In the genomic region with DNA sequence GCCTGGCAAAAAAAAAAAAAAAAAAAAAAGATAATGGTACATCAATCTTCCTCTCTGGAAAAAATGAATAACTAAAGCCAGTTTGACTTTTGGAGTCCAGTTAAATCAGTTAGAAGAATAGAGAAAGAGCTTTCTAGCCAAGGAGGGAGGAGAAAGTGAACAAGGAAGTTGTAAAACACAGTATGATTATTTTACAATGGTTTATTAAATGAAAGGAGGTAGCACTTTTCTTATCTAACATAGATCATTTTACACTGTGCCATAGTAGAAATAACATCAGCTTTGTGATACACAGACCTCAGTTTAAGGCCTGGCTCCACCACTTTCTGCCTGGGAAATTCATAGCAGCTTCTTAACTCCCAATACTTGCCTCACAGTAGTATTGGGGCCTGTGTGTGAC, we compare ENCODE assay signal across 26 cellular contexts. TPM values are rescaled to one million over a fixed set of nuclear protein-coding genes. Genes with fewer than 3 reads are reported as not detected.
"Had no signal": no experiment of that assay in that cellular context is flagged by ENCODE, and none has a peak within 500 bp of the region (broad histone marks: within the 10 kb centered on the region; RNA-seq: fewer than 3 reads in every experiment).

No MANE protein-coding gene starts in this region.

- DNase-seq: heart left ventricle; islet precursor cell; left lung; lower lobe of right lung; mammary epithelial cell; mesendoderm; naive thymus-derived CD8-positive, alpha-beta T cell; occipital lobe; right lobe of liver; stimulated activated CD4-positive, alpha-beta T cell treated with anti-CD3 and anti-CD28 coated beads, Interleukin-12 subunit alpha, Interleukin-12 subunit beta, amount 100 ng/mL, for 4 hours; stimulated activated CD4-positive, alpha-beta T cell treated with anti-CD3 and anti-CD28 coated beads, Interleukin-15, amount 100 ng/mL, for 24 hours; stimulated activated CD4-positive, alpha-beta T cell treated with anti-CD3 and anti-CD28 coated beads, Interleukin-2, amount 100 ng/mL, for 24 hours; stimulated activated CD4-positive, alpha-beta T cell treated with anti-CD3 and anti-CD28 coated beads, Interleukin-4, amount 100 ng/mL, for 1 hour; stimulated activated naive B cell treated with anti-CD40 and anti-IgM and Interleukin-4, amounts not matched to agents 10 μg/mL and 1 μg/mL and 100 μg/mL, for 72 hours; stimulated activated naive CD8-positive, alpha-beta T cell treated with anti-CD3 and anti-CD28 coated beads, Interleukin-15, Interleukin-2, amounts not matched to agents 100 U/mL and 50 U/mL, for 24 hours; stomach; testis; thyroid gland; trophoblast cell; upper lobe of right lung had no signal

- H3K27ac ChIP-seq: heart left ventricle, left lung, lower lobe of right lung, neutrophil, right atrium auricular region, right lobe of liver, stomach, testis, thyroid gland, upper lobe of right lung had no signal

- H3K27me3 Mint-ChIP-seq: naive thymus-derived CD8-positive, alpha-beta T cell; progenitor cell of endocrine pancreas; stimulated activated naive B cell treated with anti-CD40 and anti-IgM and Interleukin-4, amounts not matched to agents 10 μg/mL and 1 μg/mL and 100 μg/mL, for 72 hours had no signal

- H3K36me3 ChIP-seq: heart left ventricle, left lung, lower lobe of right lung, neutrophil, right atrium auricular region, right lobe of liver, stomach, thyroid gland, upper lobe of right lung had no signal

- H3K9me3 ChIP-seq: heart left ventricle, left lung, lower lobe of right lung, neutrophil, right atrium auricular region, right lobe of liver, stomach, testis, thyroid gland, upper lobe of right lung had no signal

- H3K4me3 ChIP-seq: heart left ventricle, left lung, lower lobe of right lung, right atrium auricular region, right lobe of liver, stomach, testis, thyroid gland, upper lobe of right lung had no signal

- H3K4me1 ChIP-seq: heart left ventricle, left lung, lower lobe of right lung, right atrium auricular region, right lobe of liver, stomach, testis, thyroid gland, upper lobe of right lung had no signal

- H3K36me3 Mint-ChIP-seq: mesothelial cell of epicardium; stimulated activated naive B cell treated with anti-CD40 and anti-IgM and Interleukin-4, amounts not matched to agents 10 μg/mL and 1 μg/mL and 100 μg/mL, for 72 hours had no signal

- H3K27me3 ChIP-seq: heart left ventricle, left lung, neutrophil, right atrium auricular region, right lobe of liver, stomach, testis, thyroid gland, upper lobe of right lung had no signal

- H3K4me3 Mint-ChIP-seq: mesothelial cell of epicardium; naive thymus-derived CD8-positive, alpha-beta T cell; nephron; neural crest cell; stimulated activated naive B cell treated with anti-CD40 and anti-IgM and Interleukin-4, amounts not matched to agents 10 μg/mL and 1 μg/mL and 100 μg/mL, for 72 hours had no signal

- ATAC-seq: heart left ventricle; left lung; lower lobe of right lung; naive thymus-derived CD8-positive, alpha-beta T cell; right lobe of liver; stimulated activated naive B cell treated with anti-CD40 and anti-IgM and Interleukin-4, amounts not matched to agents 10 μg/mL and 1 μg/mL and 100 μg/mL, for 72 hours; stimulated activated naive CD8-positive, alpha-beta T cell treated with anti-CD3 and anti-CD28 coated beads, Interleukin-15, Interleukin-2, amounts not matched to agents 100 U/mL and 50 U/mL, for 24 hours; upper lobe of right lung had no signal

- H3K4me1 Mint-ChIP-seq: mesothelial cell of epicardium; naive thymus-derived CD8-positive, alpha-beta T cell; nephron; stimulated activated naive B cell treated with anti-CD40 and anti-IgM and Interleukin-4, amounts not matched to agents 10 μg/mL and 1 μg/mL and 100 μg/mL, for 72 hours had no signal

- H3K27ac Mint-ChIP-seq: mesothelial cell of epicardium; naive thymus-derived CD8-positive, alpha-beta T cell; progenitor cell of endocrine pancreas; stimulated activated naive B cell treated with anti-CD40 and anti-IgM and Interleukin-4, amounts not matched to agents 10 μg/mL and 1 μg/mL and 100 μg/mL, for 72 hours had no signal

- H3K9me3 Mint-ChIP-seq: nephron; neural crest cell; stimulated activated naive B cell treated with anti-CD40 and anti-IgM and Interleukin-4, amounts not matched to agents 10 μg/mL and 1 μg/mL and 100 μg/mL, for 72 hours had no signal

RNA-seq across cellular contexts. Expression of gene KITLG, which starts 15.4 kb away (rescaled TPM):
- polyA plus RNA-seq: naive thymus-derived CD8-positive, alpha-beta T cell had no signal
